Comparison of ENCODE assay signal across 1 cellular context in genomic region chr2:170715932-170716777, GRCh38.
TF ChIP-seq lines count a peak whose summit lies in the region.

No MANE protein-coding gene starts in this region.

TF ChIP-seq in HepG2, 621 proteins besides CTCF, POLR2A, EP300 and RAD21 (continued from another document and continues in another):
- no peak for TF ChIP-seq ZKSCAN8 (CRISPR knock-in tag; IDR thresholded peaks at IDR 0.05; ENCODE audit: borderline replicate concordance)
- TF ChIP-seq SOX13 (IDR thresholded peaks at IDR 0.05) = no peak
- peak in 1 of 2 experiments; percentile 34; a peak in 2 of 4 replicates for TF ChIP-seq SOX13 (CRISPR knock-in tag; conservative IDR thresholded peaks at IDR 0.05 in 1 of 2, IDR thresholded peaks at IDR 0.05 in 1 of 2)
- TF ChIP-seq ZNF768 (CRISPR knock-in tag; IDR thresholded peaks at IDR 0.05) = peak; percentile 26; the same call in 1 of the 2 replicates
- TF ChIP-seq ZNF124 (CRISPR knock-in tag; IDR thresholded peaks at IDR 0.05) = 0 out of 2 replicates have a peak, but pooled peaks have one; percentile 12
- peak; percentile 43; the same call in 1 of the 2 replicates for TF ChIP-seq FOXK1 (CRISPR knock-in tag; IDR thresholded peaks at IDR 0.05; ENCODE audit: borderline replicate concordance, low read depth)
- TF ChIP-seq ZNF687 (CRISPR knock-in tag; IDR thresholded peaks at IDR 0.05) = no peak
- TF ChIP-seq TMF1 (CRISPR knock-in tag; IDR thresholded peaks at IDR 0.05; ENCODE audit: low read depth) = peak; percentile 24; the same call in 1 of the 2 replicates
- 0 out of 2 replicates have a peak, but pooled peaks have one; percentile 10 for TF ChIP-seq ZFP91 (CRISPR knock-in tag; IDR thresholded peaks at IDR 0.05; ENCODE audit: borderline replicate concordance)
- TF ChIP-seq SP1 (IDR thresholded peaks at IDR 0.05) = no peak
- TF ChIP-seq SP1 (CRISPR knock-in tag; IDR thresholded peaks at IDR 0.05) = no peak
- no peak for TF ChIP-seq SNAPC2 (CRISPR knock-in tag; IDR thresholded peaks at IDR 0.05)
- peak; percentile 99 for TF ChIP-seq AGO2 (optimal IDR thresholded peaks at IDR 0.05; ENCODE audit: low read depth, low read length)
- no peak for TF ChIP-seq ARID2 (CRISPR knock-in tag; IDR thresholded peaks at IDR 0.05; ENCODE audit: borderline replicate concordance)
- peak; percentile 47; the same call in 1 of the 2 replicates for TF ChIP-seq CENPT (CRISPR knock-in tag; IDR thresholded peaks at IDR 0.05; ENCODE audit: low read depth)
- 0 out of 2 replicates have a peak, but pooled peaks have one; percentile 10 for TF ChIP-seq ZNF34 (CRISPR knock-in tag; IDR thresholded peaks at IDR 0.05; ENCODE audit: borderline replicate concordance)
- no peak for TF ChIP-seq ZNF460 (CRISPR knock-in tag; IDR thresholded peaks at IDR 0.05; ENCODE audit: borderline replicate concordance)
- TF ChIP-seq HMG20B (CRISPR knock-in tag; conservative IDR thresholded peaks at IDR 0.05) = no peak
- TF ChIP-seq SRY (CRISPR knock-in tag; IDR thresholded peaks at IDR 0.05) = no peak
- peak; percentile 64; the same call in 1 of the 2 replicates for TF ChIP-seq SIN3A (IDR thresholded peaks at IDR 0.05; ENCODE audit: borderline replicate concordance, low read depth, low read length)
- peak; percentile 34; the same call in 1 of the 2 replicates for TF ChIP-seq NFAT5 (CRISPR knock-in tag; IDR thresholded peaks at IDR 0.05)
- peak; percentile 26; the same call in 1 of the 2 replicates for TF ChIP-seq ZNF746 (CRISPR knock-in tag; IDR thresholded peaks at IDR 0.05)
- no peak for TF ChIP-seq CREB1 (IDR thresholded peaks at IDR 0.05)
- TF ChIP-seq CREB1 (CRISPR knock-in tag; IDR thresholded peaks at IDR 0.05) = no peak
- TF ChIP-seq ZBTB49 (CRISPR knock-in tag; IDR thresholded peaks at IDR 0.05; ENCODE audit: borderline replicate concordance) = peak; percentile 24; the same call in 1 of the 2 replicates
- no peak for TF ChIP-seq ZNF367 (CRISPR knock-in tag; IDR thresholded peaks at IDR 0.05; ENCODE audit: borderline replicate concordance)
- TF ChIP-seq SNRNP70 (IDR thresholded peaks at IDR 0.05; ENCODE audit: low read depth, low read length) = 0 out of 2 replicates have a peak, but pooled peaks have one; percentile 58
- peak; percentile 72; the same call in 1 of the 2 replicates for TF ChIP-seq ZNF512B (CRISPR knock-in tag; IDR thresholded peaks at IDR 0.05; ENCODE audit: borderline replicate concordance)
- no peak for TF ChIP-seq SOX6 (IDR thresholded peaks at IDR 0.05)
- TF ChIP-seq SOX6 (CRISPR knock-in tag; IDR thresholded peaks at IDR 0.05) = no peak
- TF ChIP-seq ZNF546 (CRISPR knock-in tag; conservative IDR thresholded peaks at IDR 0.05) = no peak
- TF ChIP-seq ZNF883 (CRISPR knock-in tag; IDR thresholded peaks at IDR 0.05; ENCODE audit: not compliant biosample characterization) = no peak
- peak; percentile 84 for TF ChIP-seq RBM22 (optimal IDR thresholded peaks at IDR 0.05; ENCODE audit: low read length)
- TF ChIP-seq ZSCAN30 (CRISPR knock-in tag; IDR thresholded peaks at IDR 0.05) = no peak
- TF ChIP-seq ZNF879 (CRISPR knock-in tag; IDR thresholded peaks at IDR 0.05) = peak; percentile 20
- TF ChIP-seq HNF1A (IDR thresholded peaks at IDR 0.05; ENCODE audit: low read depth) = no peak
- no peak for TF ChIP-seq HNF1A (CRISPR knock-in tag; IDR thresholded peaks at IDR 0.05; ENCODE audit: borderline replicate concordance)
- TF ChIP-seq IRX3 (CRISPR knock-in tag; IDR thresholded peaks at IDR 0.05; ENCODE audit: borderline replicate concordance, low read depth) = no peak
- TF ChIP-seq FOXO1 (CRISPR knock-in tag; IDR thresholded peaks at IDR 0.05) = 0 out of 2 replicates have a peak, but pooled peaks have one; percentile 24
- no peak for TF ChIP-seq ETV6 (CRISPR knock-in tag; conservative IDR thresholded peaks at IDR 0.05)
- TF ChIP-seq LBX2 (CRISPR knock-in tag; IDR thresholded peaks at IDR 0.05; ENCODE audit: borderline replicate concordance) = no peak
- TF ChIP-seq ZNF556 (CRISPR knock-in tag; IDR thresholded peaks at IDR 0.05; ENCODE audit: borderline replicate concordance) = no peak
